Comparison of ENCODE assay signal across 8 cellular contexts in genomic region chr5:169636477-169637084, GRCh38. TPM values are rescaled to one million over a fixed set of nuclear protein-coding genes. Genes with fewer than 3 reads are reported as not detected.
DNase-seq lines count a peak whose midpoint lies in the region; ATAC-seq and TF ChIP-seq lines count a peak whose summit lies in the region.

No MANE protein-coding gene starts in this region.

- H4K20me1 ChIP-seq in neural progenitor cell (ENCODE audit: low read depth), result no peaks in the 10 kb centered on the region

- intact Hi-C loops in CD8-positive, alpha-beta T cell (cut with DNase I, micrococcal nuclease), result loop anchor here (1.0 to 2.0 kb wide), 4 partner anchors 20 to 1057 kb away; partner anchors contain the start of genes SPDL1 (in 2 of the 2) and PANK3 (in 1 of the 2)

- no peak for ATAC-seq in CD8-positive, alpha-beta T cell
- no peak for ATAC-seq in activated CD4-positive, CD25-positive, alpha-beta regulatory T cell treated with anti-CD3 and anti-CD28 coated beads, Interleukin-2, amount 50 U/mL, for 24 hours
- no peak for ATAC-seq in HG03457 (IDR thresholded peaks at IDR 0.05; ENCODE audit: unreplicated experiment)

- H3K27ac ChIP-seq in CD8-positive, alpha-beta T cell (ENCODE audit: low read depth, low read length), result peak overlapping the region; percentile 76
- H3K27ac ChIP-seq in coronary artery (peak overlapping the region in 1 of 2 donors; percentile 76), neural progenitor cell (no peak overlapping the region)

- peak overlapping the region; percentile 94 for H3K27ac Mint-ChIP-seq in CD8-positive, alpha-beta T cell
- no peak overlapping the region for H3K27ac Mint-ChIP-seq in neural progenitor cell

- H3K9me3 Mint-ChIP-seq in CD8-positive, alpha-beta T cell, result peaks cover 6% of the 10 kb centered on the region
- peaks cover 6% of the 10 kb centered on the region for H3K9me3 Mint-ChIP-seq in neural progenitor cell

- no peak for DNase-seq in CD8-positive, alpha-beta T cell
- DNase-seq in KG1 (lab: John Stamatoyannopoulos, UW), result peak; percentile 96
- no peak for DNase-seq in coronary artery (ENCODE audit: low spot score)
- no peak for DNase-seq in neural progenitor cell (ENCODE audit: low spot score)
- no peak for DNase-seq in stimulated activated CD4-positive, alpha-beta T cell treated with anti-CD3 and anti-CD28 coated beads, Interleukin-15, amount 100 ng/mL, for 24 hours
- DNase-seq in C1 segment of cervical spinal cord (lab: John Stamatoyannopoulos, UW), result no peak

- H3K9ac ChIP-seq in neural progenitor cell, result no peak overlapping the region

- H3K79me2 ChIP-seq in neural progenitor cell (ENCODE audit: low read depth), result no peaks in the 10 kb centered on the region

- no peaks in the 10 kb centered on the region for H3K9me3 ChIP-seq in CD8-positive, alpha-beta T cell (ENCODE audit: low read length)
- H3K9me3 ChIP-seq in neural progenitor cell (ENCODE audit: low read depth), result no peaks in the 10 kb centered on the region

- CTCF ChIA-PET in CD8-positive, alpha-beta T cell (lab: Charles Lee), result interaction anchor here (1.6 to 1.7 kb wide), 2 partner anchors 12 to 53 kb away, joined by 4 to 5 read pairs; partner anchors contain the start of gene SPDL1

- H3K4me2 ChIP-seq in neural progenitor cell, result peak overlapping the region; percentile 93

- POLR2A ChIA-PET in CD8-positive, alpha-beta T cell (lab: Charles Lee), result interaction anchor here (1.4 to 2.1 kb wide), 2 partner anchors 53 to 70 kb away, joined by 3 to 7 read pairs; partner anchors contain the start of gene SPDL1

- H3F3A ChIP-seq in neural progenitor cell (ENCODE audit: low read depth), result no peaks in the 10 kb centered on the region

- peaks cover 31% of the 10 kb centered on the region for H3K4me1 ChIP-seq in CD8-positive, alpha-beta T cell (ENCODE audit: insufficient read depth, low read length)
- H3K4me1 ChIP-seq in neural progenitor cell, result peaks cover 3% of the 10 kb centered on the region

- peaks cover 35% of the 10 kb centered on the region for H3K36me3 Mint-ChIP-seq in CD8-positive, alpha-beta T cell
- no peaks in the 10 kb centered on the region for H3K36me3 Mint-ChIP-seq in neural progenitor cell

- H3K4me1 Mint-ChIP-seq in CD8-positive, alpha-beta T cell (ENCODE audit: low read depth), result peaks cover 44% of the 10 kb centered on the region
- H3K4me1 Mint-ChIP-seq in neural progenitor cell, result peaks cover 3% of the 10 kb centered on the region

- no peaks in the 10 kb centered on the region for H3K27me3 Mint-ChIP-seq in CD8-positive, alpha-beta T cell (ENCODE audit: low read depth)
- peaks cover 8% of the 10 kb centered on the region for H3K27me3 Mint-ChIP-seq in neural progenitor cell (ENCODE audit: insufficient read depth, low read depth)

- H3K36me3 ChIP-seq in CD8-positive, alpha-beta T cell (ENCODE audit: insufficient read depth, low read length), result no peaks in the 10 kb centered on the region
- H3K36me3 ChIP-seq in neural progenitor cell, result no peaks in the 10 kb centered on the region

- peak overlapping the region; percentile 96 for H2AFZ ChIP-seq in neural progenitor cell (replicated peaks)

- H3K4me3 ChIP-seq in CD8-positive, alpha-beta T cell (ENCODE audit: low read depth, low read length), result peak overlapping the region; percentile 70
- H3K4me3 ChIP-seq in coronary artery, result peak overlapping the region; percentile 71
- peak overlapping the region; percentile 56 for H3K4me3 ChIP-seq in neural progenitor cell

- H3K4me3 Mint-ChIP-seq in CD8-positive, alpha-beta T cell, result peak overlapping the region; percentile 94
- no peak overlapping the region for H3K4me3 Mint-ChIP-seq in neural progenitor cell

- no peak for TF ChIP-seq CTCF in CD8-positive, alpha-beta T cell (IDR thresholded peaks at IDR 0.05)
- no peak for TF ChIP-seq CTCF in coronary artery (IDR thresholded peaks at IDR 0.05)
- no peak for TF ChIP-seq CTCF in neural progenitor cell (IDR thresholded peaks at IDR 0.05)

- no peaks in the 10 kb centered on the region for H3K27me3 ChIP-seq in CD8-positive, alpha-beta T cell (ENCODE audit: insufficient read depth, low read length)
- H3K27me3 ChIP-seq in neural progenitor cell, result peaks cover 28% of the 10 kb centered on the region

RNA-seq across cellular contexts. Expression of gene DOCK2, which starts 0.5 kb away (rescaled TPM):
- 100 to 1,000 TPM; 194 to 197 TPM for total RNA-seq in CD8-positive, alpha-beta T cell
- total RNA-seq in neural progenitor cell (ENCODE audit: low replicate concordance), result 1.1 and 1.7 TPM in 2 replicates

RNA-seq across cellular contexts. Expression of gene SPDL1, which starts 53.0 kb away (rescaled TPM):
- 1 to 10 TPM; 5.2 to 6.9 TPM for total RNA-seq in CD8-positive, alpha-beta T cell
- 91.4 and 151 TPM in 2 replicates for total RNA-seq in neural progenitor cell (ENCODE audit: low replicate concordance)

Comparison
In these comparisons a context has a peak if more than half of its experiments do, and no peak if none do; other contexts are left out.
1. RNA of gene DOCK2, which starts 0.5 kb away (total RNA-seq): 194 to 197 TPM in CD8-positive, alpha-beta T cell; 1.1 to 1.7 TPM in neural progenitor cell; every median in the first group is over 10 times any median in the second.
2. RNA of gene SPDL1, which starts 53.0 kb away (total RNA-seq): 91.4 to 151 TPM in neural progenitor cell; 5.2 to 6.9 TPM in CD8-positive, alpha-beta T cell; every median in the first group is over 10 times any median in the second.
3. Peak in every context shown above with its lines, with median percentiles within 50 percentile points of each other: H3K4me3 ChIP-seq.